Comparison of ENCODE assay signal across 9 cellular contexts in genomic region chr22:39266398-39267030, GRCh38. TPM values are rescaled to one million over a fixed set of nuclear protein-coding genes. Genes with fewer than 3 reads are reported as not detected.
DNase-seq lines count a peak whose midpoint lies in the region; ATAC-seq, FAIRE-seq and TF ChIP-seq lines count a peak whose summit lies in the region.
"Had no signal": no experiment of that assay in that cellular context is flagged by ENCODE, and none has a peak within 500 bp of the region (broad histone marks: within the 10 kb centered on the region; RNA-seq: fewer than 3 reads in every experiment).

No MANE protein-coding gene starts in this region.

- FAIRE-seq in D721Med (lab: Jason Lieb, UNC): no peak
- FAIRE-seq: pancreas had no signal

- DNase-seq in GM10248 (ENCODE audit: extremely low spot score) (peak; percentile 85), D721Med (ENCODE audit: insufficient read length, low spot score) (no peak), MG63 (no peak), cortex of kidney (lab: John Stamatoyannopoulos, UW) (no peak)
- DNase-seq in effector memory CD8-positive, alpha-beta T cell: no peak
- DNase-seq: pancreas had no signal

- H3K27ac Mint-ChIP-seq in effector memory CD8-positive, alpha-beta T cell: peak overlapping the region; percentile 69 to 84

- CTCF ChIA-PET in GM10248 (lab: Yijun Ruan, JAX): no interaction called here

- H3K9me3 ChIP-seq in subcutaneous abdominal adipose tissue (ENCODE audit: control insufficient read depth in 5 of 5, low read length in 5 of 5): peaks cover 1 to 13% (median 11%) of the 10 kb centered on the region in 5 donors
- H3K9me3 ChIP-seq in MG63: peaks cover 1% of the 10 kb centered on the region
- H3K9me3 ChIP-seq: pancreas had no signal

- POLR2A ChIA-PET in GM10248 (lab: Yijun Ruan, JAX): no interaction called here

- H3K36me3 ChIP-seq in subcutaneous abdominal adipose tissue (ENCODE audit: control insufficient read depth in 5 of 5, insufficient read depth in 5 of 5, low read length in 5 of 5) (no peaks in the 10 kb centered on the region), MG63 (no peaks in the 10 kb centered on the region)
- H3K36me3 ChIP-seq: pancreas had no signal

- peak overlapping the region in 1 of 5 donors; percentile 41 for H3K9ac ChIP-seq in subcutaneous abdominal adipose tissue (ENCODE audit: low read length in 5 of 5)

- peaks cover 3% of the 10 kb centered on the region for H3K36me3 Mint-ChIP-seq in effector memory CD8-positive, alpha-beta T cell (ENCODE audit: insufficient read depth)

- peak overlapping the region; percentile 24 for H3K27ac ChIP-seq in subcutaneous abdominal adipose tissue (ENCODE audit: low read depth, low read length)

- ATAC-seq in GM21360 (IDR thresholded peaks at IDR 0.05; ENCODE audit: unreplicated experiment) (peak; percentile 75), HG03565 (IDR thresholded peaks at IDR 0.05; ENCODE audit: unreplicated experiment) (peak; percentile 72)
- no peak for ATAC-seq in effector memory CD8-positive, alpha-beta T cell (replicated peaks)

- no peak for TF ChIP-seq CTCF in GM10248 (IDR thresholded peaks at IDR 0.05; ENCODE audit: control extremely low read depth, extremely low read depth, low read depth, missing control alignments)
- no peak for TF ChIP-seq CTCF in D721Med (IDR thresholded peaks at IDR 0.05; ENCODE audit: insufficient read depth, missing control alignments)

- peaks cover 5 to 61% (median 46%) of the 10 kb centered on the region in 5 donors for H3K4me1 ChIP-seq in subcutaneous abdominal adipose tissue (ENCODE audit: control insufficient read depth in 5 of 5, insufficient read depth in 5 of 5, low read length in 5 of 5)
- H3K4me1 ChIP-seq: pancreas had no signal

- no peaks in the 10 kb centered on the region for H3K27me3 Mint-ChIP-seq in effector memory CD8-positive, alpha-beta T cell

- H3K27me3 ChIP-seq in subcutaneous abdominal adipose tissue (ENCODE audit: control insufficient read depth in 5 of 5, insufficient read depth in 4 of 5, low read length in 5 of 5) (no peaks in the 10 kb centered on the region), MG63 (no peaks in the 10 kb centered on the region)
- H3K27me3 ChIP-seq: pancreas had no signal

- no peak overlapping the region for H3K4me3 Mint-ChIP-seq in effector memory CD8-positive, alpha-beta T cell

- H3K4me3 ChIP-seq in subcutaneous abdominal adipose tissue (ENCODE audit: low read depth in 1 of 5, low read length in 5 of 5): no peak overlapping the region
- no peak overlapping the region for H3K4me3 ChIP-seq in MG63
- H3K4me3 ChIP-seq: pancreas had no signal

- peaks cover 0 to 6% of the 10 kb centered on the region in 2 donors for H3K4me1 Mint-ChIP-seq in effector memory CD8-positive, alpha-beta T cell (ENCODE audit: low read depth in 2 of 2)

- H3K9me3 Mint-ChIP-seq in effector memory CD8-positive, alpha-beta T cell: peaks cover 0 to 1% of the 10 kb centered on the region in 2 donors

RNA-seq across cellular contexts. Expression of gene PDGFB, which starts 21.7 kb away (rescaled TPM):
- total RNA-seq in MG63 (2014; rRNA removed; shearing (Covaris generic); ENCODE audit: low replicate concordance): 0.13 and 0.57 TPM in 2 replicates

RNA-seq across cellular contexts. Expression of gene RPL3, which starts 52.9 kb away (rescaled TPM):
- total RNA-seq in MG63 (2014; rRNA removed; shearing (Covaris generic); ENCODE audit: low replicate concordance): 2,271 and 3,763 TPM in 2 replicates
